ENCODE assay signal across 8 cellular contexts in genomic region chr7:76364198-76364584, GRCh38.
DNase-seq lines count a peak whose midpoint lies in the region; ATAC-seq, FAIRE-seq and TF ChIP-seq lines count a peak whose summit lies in the region.

No MANE protein-coding gene starts in this region.

- no peak for FAIRE-seq in D721Med (lab: Jason Lieb, UNC)

- H3K4me1 ChIP-seq in muscle layer of duodenum (ENCODE audit: control insufficient read depth in 1 of 2, insufficient read depth in 2 of 2, low read length in 2 of 2) = peaks cover 19 to 21% of the 10 kb centered on the region in 2 donors

- H3K9me3 ChIP-seq in muscle layer of duodenum (ENCODE audit: control insufficient read depth in 1 of 2, low read length in 2 of 2) = no peaks in the 10 kb centered on the region

- no peaks in the 10 kb centered on the region for H3K36me3 ChIP-seq in muscle layer of duodenum (ENCODE audit: control insufficient read depth in 1 of 2, insufficient read depth in 2 of 2, low read length in 2 of 2)

- H3K27ac ChIP-seq in cingulate gyrus (ENCODE audit: low read depth, low read length) (peak overlapping the region; percentile 94), muscle layer of duodenum (ENCODE audit: low read length) (peak overlapping the region; percentile 89)

- no peak for TF ChIP-seq CTCF in D721Med (IDR thresholded peaks at IDR 0.05; ENCODE audit: insufficient read depth, missing control alignments)

- H3K4me3 ChIP-seq in muscle layer of duodenum (ENCODE audit: low read depth in 1 of 2, low read length in 2 of 2) = peak overlapping the region; percentile 42 to 50

- DNase-seq in NOMO-1 treated with DMSO at 0.1 percent for 48 hours (lab: John Stamatoyannopoulos, UW; ENCODE audit: unreplicated experiment) (peak; percentile 85), D721Med (ENCODE audit: insufficient read length, low spot score) (no peak), NCI-H1417 treated with DMSO at 0.1 percent for 48 hours (lab: John Stamatoyannopoulos, UW) (no peak)

- ATAC-seq in GM18909 (IDR thresholded peaks at IDR 0.05; ENCODE audit: poor library complexity, unreplicated experiment) = peak; percentile 1
- no peak for ATAC-seq in HG03378 (IDR thresholded peaks at IDR 0.05; ENCODE audit: unreplicated experiment)
- no peak for ATAC-seq in GM18867 (IDR thresholded peaks at IDR 0.05; ENCODE audit: unreplicated experiment)

- H3K27me3 ChIP-seq in muscle layer of duodenum (ENCODE audit: low read depth, low read length) = no peaks in the 10 kb centered on the region
